In genomic region chr9:129174102-129174723, GRCh38 we compare ENCODE assay signal across 8 cellular contexts. TPM values are rescaled to one million over a fixed set of nuclear protein-coding genes. Genes with fewer than 3 reads are reported as not detected.
DNase-seq lines count a peak whose midpoint lies in the region; ATAC-seq and TF ChIP-seq lines count a peak whose summit lies in the region.

No MANE protein-coding gene starts in this region.

- TF ChIP-seq CTCF in gastroesophageal sphincter (IDR thresholded peaks at IDR 0.05) (peak in 3 of 4 experiments; percentile 98 to 99 (median 98)), neutrophil (IDR thresholded peaks at IDR 0.05) (peak; percentile 99)

- H3K4me3 ChIP-seq in gastroesophageal sphincter = peak overlapping the region; percentile 92 to 95
- H3K4me3 ChIP-seq in neutrophil (ENCODE audit: low read depth in 1 of 2, low read length in 1 of 2) = peak overlapping the region; percentile 66 to 93

- DNase-seq in DMS79 (lab: John Stamatoyannopoulos, UW) = peak; percentile 50
- DNase-seq in M059J (ENCODE audit: low read depth) = peak; percentile 92
- peak; percentile 88 for DNase-seq in SK-MEL-5 (ENCODE audit: low read depth, low spot score)
- peak; percentile 88 for DNase-seq in activated naive CD4-positive, alpha-beta T cell treated with anti-CD3 and anti-CD28 coated beads, Interleukin-2, amount 10 ng/mL, durations not matched to agents 7 days and 5 days
- DNase-seq in stromal cell of bone marrow (ENCODE audit: low read depth) = peak; percentile 87

- no CpG with 5 or more reads among the region's 55 CpGs for WGBS in gastroesophageal sphincter (ENCODE audit: low coverage in 1 of 2), 2 donors

- in situ Hi-C loops in SK-MEL-5 (cut with HindIII; ENCODE audit: low pct_unique_long_range_greater_than_20kb, low sequenced_read_pairs) = no loop called here

- no peaks in the 10 kb centered on the region for H3K9me3 Mint-ChIP-seq in activated naive CD4-positive, alpha-beta T cell treated with anti-CD3 and anti-CD28 coated beads, Interleukin-2, amount 10 ng/mL, durations not matched to agents 7 days and 5 days

- peak overlapping the region; percentile 71 for H3K4me3 Mint-ChIP-seq in activated naive CD4-positive, alpha-beta T cell treated with anti-CD3 and anti-CD28 coated beads, Interleukin-2, amount 10 ng/mL, durations not matched to agents 7 days and 5 days

- H3K27ac Mint-ChIP-seq in activated naive CD4-positive, alpha-beta T cell treated with anti-CD3 and anti-CD28 coated beads, Interleukin-2, amount 10 ng/mL, durations not matched to agents 7 days and 5 days = peak overlapping the region; percentile 42

- peaks cover 2 to 43% (median 21%) of the 10 kb centered on the region in 3 donors for H3K4me1 ChIP-seq in gastroesophageal sphincter
- peaks cover 52 to 60% of the 10 kb centered on the region in 2 experiments for H3K4me1 ChIP-seq in neutrophil (ENCODE audit: control insufficient read depth in 1 of 2, insufficient read depth in 1 of 2, low read depth in 1 of 2, low read length in 1 of 2)

- H3K36me3 ChIP-seq in gastroesophageal sphincter (no peaks in the 10 kb centered on the region), neutrophil (no peaks in the 10 kb centered on the region)

- ATAC-seq in gastroesophageal sphincter (peak; percentile 49), GM18520 (IDR thresholded peaks at IDR 0.05; ENCODE audit: unreplicated experiment) (no peak)

- no peak for TF ChIP-seq EP300 in gastroesophageal sphincter (IDR thresholded peaks at IDR 0.05)

- peak overlapping the region; percentile 93 to 100 (median 98) for H3K27ac ChIP-seq in gastroesophageal sphincter
- H3K27ac ChIP-seq in neutrophil = peak overlapping the region; percentile 23

- peaks cover 78% of the 10 kb centered on the region for H3K27me3 Mint-ChIP-seq in activated naive CD4-positive, alpha-beta T cell treated with anti-CD3 and anti-CD28 coated beads, Interleukin-2, amount 10 ng/mL, durations not matched to agents 7 days and 5 days

- peak; percentile 30 to 48 for TF ChIP-seq POLR2A in gastroesophageal sphincter (IDR thresholded peaks at IDR 0.05)

- no peaks in the 10 kb centered on the region for H3K36me3 Mint-ChIP-seq in activated naive CD4-positive, alpha-beta T cell treated with anti-CD3 and anti-CD28 coated beads, Interleukin-2, amount 10 ng/mL, durations not matched to agents 7 days and 5 days

- no peaks in the 10 kb centered on the region for H3K9me3 ChIP-seq in gastroesophageal sphincter
- H3K9me3 ChIP-seq in neutrophil = no peaks in the 10 kb centered on the region

- H3K4me1 Mint-ChIP-seq in activated naive CD4-positive, alpha-beta T cell treated with anti-CD3 and anti-CD28 coated beads, Interleukin-2, amount 10 ng/mL, durations not matched to agents 7 days and 5 days = peaks cover 32% of the 10 kb centered on the region

- CTCF ChIA-PET in activated naive CD4-positive, alpha-beta T cell treated with anti-CD3 and anti-CD28 coated beads, Interleukin-2, amount 10 ng/mL, durations not matched to agents 7 days and 5 days (lab: Charles Lee) = interaction anchor here (0.6 to 4.8 kb wide), 27 partner anchors 9 to 451 kb away, joined by 3 to 55 read pairs (median 4); partner anchors contain the start of genes C9orf50 and NTMT1

- H3K27me3 ChIP-seq in gastroesophageal sphincter (no peaks in the 10 kb centered on the region), neutrophil (peaks cover 62% of the 10 kb centered on the region)

RNA-seq across cellular contexts. Expression of gene IER5L, which starts 3.8 kb away (rescaled TPM):
- total RNA-seq in M059J (2014; rRNA removed; shearing (Covaris generic)) = 43.1 and 75.3 TPM in 2 replicates
- total RNA-seq in SK-MEL-5 (2014; rRNA removed; shearing (Covaris generic)) = 53.9 and 57.1 TPM in 2 replicates
- 70.4 and 75.0 TPM in 2 replicates for polyA plus RNA-seq in SK-MEL-5 (2015; cell fraction: cytosol; rRNA removed)
- polyA plus RNA-seq in SK-MEL-5 (2015; cell fraction: nucleus; rRNA removed) = 17.7 and 39.4 TPM in 2 replicates
- total RNA-seq in gastroesophageal sphincter = 10 to 100 TPM in 2 of 4 donors, 1 to 10 TPM in 2; 7.4 to 14.3 (median 10.4) TPM
